16 cellular contexts compared by ENCODE assay signal in genomic region chr18:12216471-12216870, GRCh38. TPM values are rescaled to one million over a fixed set of nuclear protein-coding genes. Genes with fewer than 3 reads are reported as not detected.
"Had no signal": no experiment of that assay in that cellular context is flagged by ENCODE, and none has a peak within 500 bp of the region (broad histone marks: within the 10 kb centered on the region; RNA-seq: fewer than 3 reads in every experiment).

No MANE protein-coding gene starts in this region.

RNA-seq across cellular contexts. Expression of gene CIDEA, which starts 37.7 kb away (rescaled TPM):
- total RNA-seq: activated CD4-positive, alpha-beta memory T cell treated with anti-CD3 and anti-CD28 coated beads for 36 hours; activated CD4-positive, alpha-beta T cell treated with anti-CD3 and anti-CD28 coated beads for 36 hours; activated CD8-positive, alpha-beta memory T cell treated with anti-CD3 and anti-CD28 coated beads for 36 hours; activated CD8-positive, alpha-beta T cell treated with anti-CD3 and anti-CD28 coated beads for 36 hours; activated naive CD4-positive, alpha-beta T cell treated with anti-CD3 and anti-CD28 coated beads for 36 hours; activated naive CD4-positive, alpha-beta T cell treated with anti-CD3 and anti-CD28 coated beads, Interleukin-2, amount 50 U/mL, for 72 hours; activated naive CD8-positive, alpha-beta T cell treated with anti-CD3 and anti-CD28 coated beads for 36 hours; activated T-cell treated with anti-CD3 and anti-CD28 coated beads, Interleukin-2, amount 50 U/mL, for 4 hours; activated T-cell treated with anti-CD3 and anti-CD28 coated beads, Interleukin-2, amount 50 U/mL, for 72 hours; activated T-helper 1 cell treated with anti-CD3 and anti-CD28 coated beads, Interleukin-12 subunit alpha, Interleukin-12 subunit beta, Interleukin-2, Interleukin-4 antibody, amounts not matched to agents 30 ng/mL and 10 ng/mL and 1 ng/mL, durations not matched to agents 14 hours and 24 hours and 36 hours; activated T-helper 17 cell treated with anti-CD3 and anti-CD28 coated beads, Interleukin-2, amount 50 U/mL, for 72 hours; T-cell; T-helper 1 cell treated with Interleukin-12 subunit alpha and Interleukin-12 subunit beta and Interleukin-4 antibody, amounts not matched to agents 30 ng/mL and 1 ng/mL, for 36 hours; T-helper 17 cell; T-helper 2 cell treated with Interferon-gamma antibody and Interleukin-4, amounts not matched to agents 100 ng/mL and 5 ng/mL, for 36 hours had no signal
- polyA plus RNA-seq: aorta had no signal
